In genomic region chr16:1677942-1678499, GRCh38 we compare ENCODE assay signal across 9 cellular contexts. TPM values are rescaled to one million over a fixed set of nuclear protein-coding genes. Genes with fewer than 3 reads are reported as not detected.
DNase-seq lines count a peak whose midpoint lies in the region; ATAC-seq, FAIRE-seq and TF ChIP-seq lines count a peak whose summit lies in the region.
"Had no signal": no experiment of that assay in that cellular context is flagged by ENCODE, and none has a peak within 500 bp of the region (broad histone marks: within the 10 kb centered on the region; RNA-seq: fewer than 3 reads in every experiment).

TSS of gene JPT2 (plus strand) at chr16:1678279. CDS start at chr16:1678313, 34 bp downstream.

- H3K79me2 ChIP-seq in HepG2 (ENCODE audit: insufficient read depth, low read length), result peaks cover 42% of the 10 kb centered on the region

- H3K4me3 ChIP-seq in BLaER1 (peak within 1 kb of the TSS; percentile 84), HepG2 (replicated peaks in 1 of 3; ENCODE audit: insufficient read depth in 1 of 3, low read depth in 2 of 3, low read length in 3 of 3) (peak within 1 kb of the TSS; percentile 79 to 96 (median 95))

- CTCF ChIA-PET in activated CD4-positive, alpha-beta T cell treated with anti-CD3 and anti-CD28 coated beads, Interleukin-2, amount 10 ng/mL, durations not matched to agents 7 days and 5 days (lab: Charles Lee), result interaction anchor here (0.5 to 3.1 kb wide), 5 partner anchors 26 to 298 kb away, joined by 3 to 13 read pairs (median 3); partner anchors contain the start of gene MAPK8IP3
- CTCF ChIA-PET in HepG2 (lab: Yijun Ruan, JAX; ENCODE audit: low intra/inter-chr PET ratio, low total read pairs), result no interaction called here

- H3K4me2 ChIP-seq in BLaER1 (peak within 1 kb of the TSS; percentile 85), HepG2 (ENCODE audit: low read depth, low read length) (peak within 1 kb of the TSS; percentile 93)

- ATAC-seq in GM19328 (IDR thresholded peaks at IDR 0.05; ENCODE audit: unreplicated experiment) (peak; percentile 86), HG03520 (IDR thresholded peaks at IDR 0.05; ENCODE audit: unreplicated experiment) (peak; percentile 92), HepG2 (peak; percentile 97)

- 0% methylated on average over 12 of the region's 79 CpGs for WGBS in HepG2 (ENCODE audit: low lambda C conversion rate)

- H2AFZ ChIP-seq in HepG2 (ENCODE audit: low read length), result no peak within 1 kb of the TSS

- H3K4me1 Mint-ChIP-seq in activated CD4-positive, alpha-beta T cell treated with anti-CD3 and anti-CD28 coated beads, Interleukin-2, amount 10 ng/mL, durations not matched to agents 7 days and 5 days, result peaks cover 43% of the 10 kb centered on the region
- H3K4me1 Mint-ChIP-seq in dendritic cell treated with granulocyte-macrophage colony-stimulating factor and Interleukin-4, amounts not matched to agents 40 ng/mL and 50 ng/mL, for 4 days (ENCODE audit: low read depth), result peaks cover 23% of the 10 kb centered on the region

- H4K20me1 ChIP-seq in BLaER1, result peaks cover 62% of the 10 kb centered on the region
- H4K20me1 ChIP-seq in HepG2 (ENCODE audit: insufficient read depth, low read length), result 0 out of 2 replicates have a peak, but pooled peaks cover 5% of the 10 kb centered on the region

- peak within 1 kb of the TSS; percentile 85 for H3K27ac Mint-ChIP-seq in activated CD4-positive, alpha-beta T cell treated with anti-CD3 and anti-CD28 coated beads, Interleukin-2, amount 10 ng/mL, durations not matched to agents 7 days and 5 days
- peak within 1 kb of the TSS; percentile 80 for H3K27ac Mint-ChIP-seq in dendritic cell treated with granulocyte-macrophage colony-stimulating factor and Interleukin-4, amounts not matched to agents 40 ng/mL and 50 ng/mL, for 4 days

- intact Hi-C loops in dendritic cell treated with granulocyte-macrophage colony-stimulating factor and Interleukin-4, amounts not matched to agents 40 ng/mL and 50 ng/mL, for 4 days (cut with micrococcal nuclease), result no loop called here
- intact Hi-C loops in HepG2 (cut with micrococcal nuclease; ENCODE audit: unreplicated experiment), result no loop called here

- in situ Hi-C loops in HepG2 (cut with HindIII; ENCODE audit: extremely low pct_ligation_motif_present, low pct_unique_long_range_greater_than_20kb), result no loop called here

- H3K27ac ChIP-seq in BLaER1 (peak within 1 kb of the TSS; percentile 90), HepG2 (ENCODE audit: extremely low read length, insufficient read depth, low read length) (peak within 1 kb of the TSS; percentile 77)

- H3K36me3 ChIP-seq in BLaER1 (peaks cover 67% of the 10 kb centered on the region), HepG2 (replicated peaks in 1 of 2; ENCODE audit: control insufficient read depth in 1 of 2, insufficient read depth in 2 of 2, low read length in 2 of 2) (peaks cover 5 to 33% of the 10 kb centered on the region in 2 experiments; a peak in 4 of 5 replicates)

- H3K4me1 ChIP-seq in BLaER1 (peaks cover 59% of the 10 kb centered on the region), HepG2 (ENCODE audit: insufficient read depth, low read length) (peaks cover 36% of the 10 kb centered on the region)

- H3K9me3 ChIP-seq in BLaER1 (no peaks in the 10 kb centered on the region), HepG2 (ENCODE audit: low read length) (no peaks in the 10 kb centered on the region)

- DNase-seq in NCI-H69 (lab: John Stamatoyannopoulos, UW) (peak; percentile 100), HepG2 (ENCODE audit: low spot score) (peak; percentile 93)
- DNase-seq in activated CD4-positive, alpha-beta T cell treated with anti-CD3 and anti-CD28 coated beads, Interleukin-2, amount 10 ng/mL, durations not matched to agents 7 days and 5 days, result peak; percentile 96
- peak; percentile 93 to 95 for DNase-seq in stimulated activated CD4-positive, alpha-beta T cell treated with anti-CD3 and anti-CD28 coated beads, Interleukin-2, amount 100 ng/mL, for 48 hours

- H3K4me3 Mint-ChIP-seq in activated CD4-positive, alpha-beta T cell treated with anti-CD3 and anti-CD28 coated beads, Interleukin-2, amount 10 ng/mL, durations not matched to agents 7 days and 5 days, result peak within 1 kb of the TSS; percentile 82
- H3K4me3 Mint-ChIP-seq in dendritic cell treated with granulocyte-macrophage colony-stimulating factor and Interleukin-4, amounts not matched to agents 40 ng/mL and 50 ng/mL, for 4 days, result peak within 1 kb of the TSS; percentile 90

- no peak for TF ChIP-seq RAD21 in HepG2 (CRISPR knock-in tag; IDR thresholded peaks at IDR 0.05)

- H3K36me3 Mint-ChIP-seq in activated CD4-positive, alpha-beta T cell treated with anti-CD3 and anti-CD28 coated beads, Interleukin-2, amount 10 ng/mL, durations not matched to agents 7 days and 5 days (ENCODE audit: low read depth), result peaks cover 29% of the 10 kb centered on the region
- H3K36me3 Mint-ChIP-seq in dendritic cell treated with granulocyte-macrophage colony-stimulating factor and Interleukin-4, amounts not matched to agents 40 ng/mL and 50 ng/mL, for 4 days (ENCODE audit: low read depth), result peaks cover 38% of the 10 kb centered on the region

- no TSS peak for BruUV-seq in HepG2 (replicated peaks; lab: Mats Ljungman, UMichigan)

- peak; percentile 45 to 77; a peak in 3 of 4 replicates for TF ChIP-seq POLR2A in HepG2 (IDR thresholded peaks at IDR 0.05; ENCODE audit: insufficient read depth in 1 of 2, low read depth in 2 of 2, low read length in 2 of 2)

- TF ChIP-seq CTCF in HepG2 (CRISPR knock-in tag; IDR thresholded peaks at IDR 0.05), result no peak

- no peaks in the 10 kb centered on the region for H3K9me3 Mint-ChIP-seq in activated CD4-positive, alpha-beta T cell treated with anti-CD3 and anti-CD28 coated beads, Interleukin-2, amount 10 ng/mL, durations not matched to agents 7 days and 5 days
- no peaks in the 10 kb centered on the region for H3K9me3 Mint-ChIP-seq in dendritic cell treated with granulocyte-macrophage colony-stimulating factor and Interleukin-4, amounts not matched to agents 40 ng/mL and 50 ng/mL, for 4 days

- H3K27me3 ChIP-seq in BLaER1 (no peaks in the 10 kb centered on the region), HepG2 (ENCODE audit: control insufficient read depth in 1 of 2, insufficient read depth in 2 of 2, low read length in 2 of 2) (no peaks in the 10 kb centered on the region; a peak in 1 of 5 replicates)

- POLR2A ChIA-PET in activated CD4-positive, alpha-beta T cell treated with anti-CD3 and anti-CD28 coated beads, Interleukin-2, amount 10 ng/mL, durations not matched to agents 7 days and 5 days (lab: Charles Lee), result interaction anchor here (0.6 to 1.2 kb wide), 3 partner anchors 25 to 258 kb away, joined by 3 to 7 read pairs (median 3); partner anchors contain the start of genes MAPK8IP3 and UQCC4
- POLR2A ChIA-PET in HepG2 (lab: Yijun Ruan, JAX), result interaction anchor here (0.5 to 2.3 kb wide), 16 partner anchors 10 to 1934 kb away, joined by 3 to 37 read pairs (median 3); partner anchors contain the start of genes CRAMP1, EME2, IFT140 and MAPK8IP3

- peak; percentile 63 for FAIRE-seq in HepG2 (lab: Jason Lieb, UNC)
- FAIRE-seq: endometrium had no signal

- H3K27me3 Mint-ChIP-seq in activated CD4-positive, alpha-beta T cell treated with anti-CD3 and anti-CD28 coated beads, Interleukin-2, amount 10 ng/mL, durations not matched to agents 7 days and 5 days, result no peaks in the 10 kb centered on the region
- H3K27me3 Mint-ChIP-seq in dendritic cell treated with granulocyte-macrophage colony-stimulating factor and Interleukin-4, amounts not matched to agents 40 ng/mL and 50 ng/mL, for 4 days, result no peaks in the 10 kb centered on the region

- H3K9ac ChIP-seq in BLaER1 (peak within 1 kb of the TSS; percentile 92), HepG2 (ENCODE audit: insufficient read depth, low read depth, low read length) (peak within 1 kb of the TSS; percentile 93)

- no peak for TF ChIP-seq EP300 in HepG2 (IDR thresholded peaks at IDR 0.05; ENCODE audit: low read depth in 2 of 2, low read length in 2 of 2)
- TF ChIP-seq EP300 in HepG2 (CRISPR knock-in tag; IDR thresholded peaks at IDR 0.05; ENCODE audit: borderline replicate concordance), result no peak

TF ChIP-seq in HepG2, 621 proteins besides CTCF, POLR2A, EP300 and RAD21 (continues in another document):
- no peak for TF ChIP-seq ZNF530 (CRISPR knock-in tag; IDR thresholded peaks at IDR 0.05; ENCODE audit: low read depth)

RNA-seq across cellular contexts. Expression of gene JPT2, which starts in this region (rescaled TPM):
- total RNA-seq in activated CD4-positive, alpha-beta T cell treated with anti-CD3 and anti-CD28 coated beads, Interleukin-2, amount 10 ng/mL, durations not matched to agents 7 days and 5 days, result 10 to 100 TPM; 56.5 to 65.2 TPM
- 89.4 and 127 TPM in 2 replicates for total RNA-seq in HepG2 (2016; rRNA removed; fragmentation: Illumina TruSeq; extraction: Trizol)
- total RNA-seq in HepG2 (2016; cell fraction: cytosol; rRNA removed; fragmentation: Illumina TruSeq; extraction: Trizol; ENCODE audit: low read depth), result 11.5 and 13.4 TPM in 2 replicates
- total RNA-seq in HepG2 (2016; cell fraction: insoluble cytoplasmic fraction; rRNA removed; fragmentation: Illumina TruSeq; extraction: Trizol), result 91.5 and 117 TPM in 2 replicates
- 52.3 and 54.3 TPM in 2 replicates for total RNA-seq in HepG2 (2016; cell fraction: membrane; rRNA removed; fragmentation: Illumina TruSeq; extraction: Trizol)
- total RNA-seq in HepG2 (2016; cell fraction: nucleus; rRNA removed; fragmentation: Illumina TruSeq; extraction: Trizol), result 37.4 and 43.4 TPM in 2 replicates
- 52.5 and 53.5 TPM in 2 replicates for polyA plus RNA-seq in HepG2 (2011; rRNA removed)
- polyA plus RNA-seq in HepG2 (2011; cell fraction: cytosol; rRNA removed), result 36.8 and 43.8 TPM in 2 replicates
- polyA plus RNA-seq in HepG2 (2011; cell fraction: nucleus; rRNA removed), result 36.7 and 43.7 TPM in 2 replicates
- polyA plus RNA-seq in HepG2 (2012), result 50.1 and 68.5 TPM in 2 replicates
- polyA plus RNA-seq in HepG2 (2016; cell fraction: cytosol; fragmentation: Illumina TruSeq; extraction: Trizol; ENCODE audit: low read depth), result 14.3 TPM in 2 replicates
- 154 and 168 TPM in 2 replicates for polyA plus RNA-seq in HepG2 (2016; cell fraction: insoluble cytoplasmic fraction; fragmentation: Illumina TruSeq; extraction: Trizol; ENCODE audit: low read depth)
- polyA plus RNA-seq in HepG2 (2016; cell fraction: membrane; fragmentation: Illumina TruSeq; extraction: Trizol; ENCODE audit: low read depth), result 39.8 and 39.9 TPM in 2 replicates
- 63.6 and 72.2 TPM in 2 replicates for polyA plus RNA-seq in HepG2 (2016; cell fraction: nucleus; fragmentation: Illumina TruSeq; extraction: Trizol; ENCODE audit: insufficient read depth, low read depth)
- polyA minus RNA-seq in HepG2 (2011; rRNA and poly(A)+ RNA removed; ENCODE audit: low replicate concordance), result 35.4 and 60.1 TPM in 2 replicates
- polyA minus RNA-seq in HepG2 (2011; cell fraction: cytosol; rRNA and poly(A)+ RNA removed), result 24.4 and 29.2 TPM in 2 replicates
- polyA minus RNA-seq in HepG2 (2011; cell fraction: nucleus; rRNA and poly(A)+ RNA removed), result 24.2 and 25.5 TPM in 2 replicates

Comparison
In these comparisons a context has a peak if more than half of its experiments do, and no peak if none do; other contexts are left out.
1. Peak in every context shown above with its lines: DNase-seq, ATAC-seq, H3K4me3 ChIP-seq and H3K27ac ChIP-seq.